ENCODE assay signal across 26 cellular contexts in genomic region chr3:26652157-26652556, GRCh38. TPM values are rescaled to one million over a fixed set of nuclear protein-coding genes. Genes with fewer than 3 reads are reported as not detected.
A peak's percentile ranks its signal among the peaks of the same experiment; 100 is the strongest.
DNase-seq lines count a peak whose midpoint lies in the region; ATAC-seq and TF ChIP-seq lines count a peak whose summit lies in the region.
"Had no signal": no experiment of that assay in that cellular context is flagged by ENCODE, and none has a peak within 500 bp of the region (broad histone marks: within the 10 kb centered on the region; RNA-seq: fewer than 3 reads in every experiment).

No MANE protein-coding gene starts in this region.

- no peak for TF ChIP-seq CTCF in prostate gland (IDR thresholded peaks at IDR 0.05)

- WGBS in prostate gland: 29% methylated on average over 5 of the region's 5 CpGs

- DNase-seq in NCI-H2171 treated with DMSO at 0.1 percent for 48 hours (lab: John Stamatoyannopoulos, UW) (peak; percentile 3), cerebellar nuclear complex (lab: John Stamatoyannopoulos, UW) (peak; percentile 73 to 88), medulla oblongata (ENCODE audit: extremely low spot score) (peak; percentile 61), skeletal muscle cell (ENCODE audit: low read depth) (peak; percentile 17), EL (no peak), prostate gland (ENCODE audit: low spot score) (no peak)
- DNase-seq: activated CD4-positive, alpha-beta memory T cell treated with anti-CD3 and anti-CD28 coated beads for 36 hours; activated naive CD4-positive, alpha-beta T cell treated with Interleukin-2 at 50 U/mL for 16 hours; activated T-cell treated with anti-CD3 and anti-CD28 coated beads, Interleukin-2, amount 50 U/mL, for 4 hours; DND-41; endodermal cell; immature natural killer cell; lower lobe of right lung; MV-4-11; NCI-H187; NCI-H345; stimulated activated CD4-positive, alpha-beta T cell treated with anti-CD3 and anti-CD28 coated beads, Interleukin-4, amount 100 ng/mL, for 1 hour; stomach; T-helper 9 cell; upper lobe of right lung had no signal

- intact Hi-C loops in prostate gland (cut with DNase I): no loop called here

- H3K9me3 ChIP-seq in prostate gland: no peaks in the 10 kb centered on the region
- H3K9me3 ChIP-seq: lower lobe of right lung, ovary, stomach, upper lobe of right lung had no signal

- H3K4me1 ChIP-seq in prostate gland (replicated peaks): no peaks in the 10 kb centered on the region
- H3K4me1 ChIP-seq: lower lobe of right lung, upper lobe of right lung had no signal

- H3K4me3 ChIP-seq in skeletal muscle cell (ENCODE audit: low read depth, low read length): no peak overlapping the region
- no peak overlapping the region for H3K4me3 ChIP-seq in prostate gland
- H3K4me3 ChIP-seq: K562, lower lobe of right lung, ovary, smooth muscle cell, stomach, upper lobe of right lung had no signal

- no peak for ATAC-seq in HG02678 (IDR thresholded peaks at IDR 0.05; ENCODE audit: unreplicated experiment)
- ATAC-seq: activated T-cell treated with anti-CD3 and anti-CD28 coated beads, Interleukin-2, amount 50 U/mL, for 4 hours; K562; upper lobe of right lung; WTC11 had no signal

- H3K27ac ChIP-seq in prostate gland: no peak overlapping the region
- H3K27ac ChIP-seq: lower lobe of right lung, ovary, stomach, upper lobe of right lung had no signal

- no peak for TF ChIP-seq POLR2A in prostate gland (IDR thresholded peaks at IDR 0.05)

- H3K36me3 ChIP-seq in prostate gland: no peaks in the 10 kb centered on the region
- H3K36me3 ChIP-seq: lower lobe of right lung, ovary, stomach, upper lobe of right lung had no signal

- no peaks in the 10 kb centered on the region for H3K27me3 ChIP-seq in prostate gland (replicated peaks; ENCODE audit: insufficient read depth)
- H3K27me3 ChIP-seq: ovary, stomach, upper lobe of right lung had no signal

RNA-seq across cellular contexts. Expression of gene LRRC3B, which starts 29.6 kb away (rescaled TPM):
- total RNA-seq in prostate gland: 1 to 10 TPM in 1 of 2 donors, under 1 TPM in 1; 0.09 to 1.5 TPM
- total RNA-seq: activated CD4-positive, alpha-beta memory T cell treated with anti-CD3 and anti-CD28 coated beads for 36 hours; activated T-cell treated with anti-CD3 and anti-CD28 coated beads, Interleukin-2, amount 50 U/mL, for 4 hours; H4; smooth muscle cell had no signal

Comparison
In these comparisons a context has a peak if more than half of its experiments do, and no peak if none do; other contexts are left out.
1. DNase-seq: peak in NCI-H2171 treated with DMSO at 0.1 percent for 48 hours (single experiment), cerebellar nuclear complex (2 of 2), medulla oblongata (single experiment) and skeletal muscle cell (single experiment); none in EL (single experiment) and prostate gland (single experiment).